In the genomic region with DNA sequence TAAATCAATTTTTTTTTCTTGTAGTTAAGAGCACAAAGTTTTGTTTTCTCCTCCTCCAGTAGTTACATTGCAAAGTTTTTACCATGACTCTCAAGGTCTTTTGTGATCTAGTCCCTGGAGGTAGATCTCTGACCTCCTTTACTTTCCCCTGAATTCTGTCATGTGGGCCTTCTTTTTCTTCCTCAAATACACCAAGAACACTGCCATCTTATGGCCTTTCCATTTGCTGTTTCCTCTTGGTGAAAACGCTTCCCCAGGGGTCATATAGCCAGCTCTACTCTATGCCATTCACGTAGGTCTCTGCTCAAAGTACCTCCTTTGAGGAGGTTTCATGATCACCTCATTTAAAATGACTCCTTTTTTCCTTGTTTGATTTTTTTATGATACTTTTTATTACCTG, we compare ENCODE assay signal across 13 cellular contexts. TPM values are rescaled to one million over a fixed set of nuclear protein-coding genes. Genes with fewer than 3 reads are reported as not detected.
A peak's percentile ranks its signal among the peaks of the same experiment; 100 is the strongest.
DNase-seq lines count a peak whose midpoint lies in the region; ATAC-seq and TF ChIP-seq lines count a peak whose summit lies in the region.
"Had no signal": no experiment of that assay in that cellular context is flagged by ENCODE, and none has a peak within 500 bp of the region (broad histone marks: within the 10 kb centered on the region; RNA-seq: fewer than 3 reads in every experiment).

No MANE protein-coding gene starts in this region.

- intact Hi-C loops in activated B cell treated with CpG ODN at 0.5 μM for 24 hours (cut with micrococcal nuclease): loop anchor here (5.0 kb wide), 3 partner anchors 556 to 796 kb away; partner anchors contain the start of genes DENND2D and LRIF1

- H3K4me1 ChIP-seq in mesenchymal stem cell (ENCODE audit: control insufficient read depth, insufficient read depth, low read depth, low read length): peaks cover 3% of the 10 kb centered on the region

- H3K27me3 ChIP-seq in H7 (ENCODE audit: control insufficient read depth, insufficient read depth, low read length) (no peaks in the 10 kb centered on the region), mesenchymal stem cell (ENCODE audit: control insufficient read depth in 1 of 2, insufficient read depth in 1 of 2, low read length in 2 of 2) (no peaks in the 10 kb centered on the region)
- H3K27me3 ChIP-seq: SJSA1 had no signal

- H3K27me3 Mint-ChIP-seq in activated B cell treated with CpG ODN at 0.5 μM for 24 hours: no peaks in the 10 kb centered on the region

- H3K79me1 ChIP-seq in mesenchymal stem cell (replicated peaks; ENCODE audit: low read length, poor library complexity, severe bottlenecking): peaks cover 11% of the 10 kb centered on the region

- H2BK12ac ChIP-seq in mesenchymal stem cell (ENCODE audit: low read length in 2 of 2): no peak overlapping the region

- no peak overlapping the region for H3K4ac ChIP-seq in mesenchymal stem cell (ENCODE audit: low read depth in 1 of 2, low read length in 2 of 2)

- no peak overlapping the region for H3K14ac ChIP-seq in mesenchymal stem cell (ENCODE audit: low read length in 2 of 2)

- H3K4me2 ChIP-seq in mesenchymal stem cell (ENCODE audit: low read length, poor library complexity, severe bottlenecking): no peak overlapping the region

- H3K4me1 Mint-ChIP-seq in activated B cell treated with CpG ODN at 0.5 μM for 24 hours: peaks cover 30% of the 10 kb centered on the region

- peaks cover 62% of the 10 kb centered on the region for H3K36me3 Mint-ChIP-seq in activated B cell treated with CpG ODN at 0.5 μM for 24 hours (ENCODE audit: low read depth)

- H3K4me3 Mint-ChIP-seq in activated B cell treated with CpG ODN at 0.5 μM for 24 hours: peak overlapping the region; percentile 16

- CTCF ChIA-PET in activated B cell treated with CpG ODN at 0.5 μM for 24 hours (lab: Charles Lee): no interaction called here

- no peak overlapping the region for H2BK15ac ChIP-seq in mesenchymal stem cell (ENCODE audit: low read depth, poor library complexity, severe bottlenecking)

- no peak overlapping the region for H2AFZ ChIP-seq in mesenchymal stem cell (ENCODE audit: low read depth, low read length)

- H2BK120ac ChIP-seq in mesenchymal stem cell (ENCODE audit: low read depth, low read length): no peak overlapping the region

- no peak overlapping the region for H3K4me3 ChIP-seq in H7 (ENCODE audit: insufficient read depth, low read depth, low read length)
- H3K4me3 ChIP-seq in mesenchymal stem cell (ENCODE audit: insufficient read depth in 1 of 2, low read depth in 1 of 2, low read length in 2 of 2): no peak overlapping the region
- H3K4me3 ChIP-seq: SJSA1 had no signal

- TF ChIP-seq CTCF in activated B cell treated with CpG ODN at 0.5 μM for 24 hours (IDR thresholded peaks at IDR 0.05): no peak

- peak overlapping the region; percentile 50 for H3K9ac ChIP-seq in mesenchymal stem cell (ENCODE audit: low read length)

- H4K8ac ChIP-seq in mesenchymal stem cell (ENCODE audit: low read length): no peak overlapping the region

- no peak overlapping the region for H4K91ac ChIP-seq in mesenchymal stem cell (ENCODE audit: low read length)

- 77% methylated on average over 1 of the region's 2 CpGs for WGBS in mesenchymal stem cell

- H3K27ac Mint-ChIP-seq in activated B cell treated with CpG ODN at 0.5 μM for 24 hours: peak overlapping the region; percentile 43

- no peaks in the 10 kb centered on the region for H3K9me3 Mint-ChIP-seq in activated B cell treated with CpG ODN at 0.5 μM for 24 hours

- ATAC-seq in activated B cell treated with CpG ODN at 0.5 μM for 24 hours (ENCODE audit: low read depth): no peak
- no peak for ATAC-seq in HG03196 (IDR thresholded peaks at IDR 0.05; ENCODE audit: unreplicated experiment)
- no peak for ATAC-seq in GM19452 (IDR thresholded peaks at IDR 0.05; ENCODE audit: unreplicated experiment)

- peak; percentile 28 for DNase-seq in DMS 273 (lab: John Stamatoyannopoulos, UW; ENCODE audit: unreplicated experiment)
- DNase-seq in DMS 273 treated with DMSO at 0.1 percent for 48 hours (lab: John Stamatoyannopoulos, UW): no peak
- DNase-seq in H7: peak; percentile 65
- DNase-seq in activated B cell treated with CpG ODN at 0.5 μM for 24 hours: no peak
- DNase-seq in mesenchymal stem cell: peak; percentile 50
- no peak for DNase-seq in DMS79 (lab: John Stamatoyannopoulos, UW)
- DNase-seq: effector CD8-positive, alpha-beta T cell; NCI-H1092 treated with DMSO at 0.1 percent for 48 hours; occipital lobe had no signal

- H3K18ac ChIP-seq in mesenchymal stem cell (ENCODE audit: low read depth in 1 of 2, low read length in 2 of 2): no peak overlapping the region

- H3K36me3 ChIP-seq in H7 (replicated peaks; ENCODE audit: control insufficient read depth, insufficient read depth, low read length) (peaks cover 27% of the 10 kb centered on the region), mesenchymal stem cell (ENCODE audit: control insufficient read depth in 1 of 2, insufficient read depth in 2 of 2, low read depth in 1 of 2, low read length in 2 of 2) (peaks cover 9 to 47% of the 10 kb centered on the region in 2 experiments)

- POLR2A ChIA-PET in activated B cell treated with CpG ODN at 0.5 μM for 24 hours (lab: Charles Lee): interaction anchor here (0.7 kb wide), 1 partner anchor 187 kb away, joined by 6 read pairs; no protein-coding TSS in a partner anchor

- no peak overlapping the region for H3K23ac ChIP-seq in mesenchymal stem cell (ENCODE audit: low read length in 2 of 2)

- no peak overlapping the region for H2BK5ac ChIP-seq in mesenchymal stem cell (ENCODE audit: low read depth, low read length, poor library complexity, severe bottlenecking)

- H2AK5ac ChIP-seq in mesenchymal stem cell (ENCODE audit: low read length, severe bottlenecking): no peak overlapping the region

- no peaks in the 10 kb centered on the region for H3K9me3 ChIP-seq in mesenchymal stem cell (ENCODE audit: control insufficient read depth, low read length)
- H3K9me3 ChIP-seq: SJSA1 had no signal

- no peak overlapping the region for H3K27ac ChIP-seq in mesenchymal stem cell (ENCODE audit: low read length, poor library complexity, severe bottlenecking)
- H3K27ac ChIP-seq: 22Rv1, SJSA1 had no signal

RNA-seq across cellular contexts. Expression of gene DDX20, which starts 2.7 kb away (rescaled TPM):
- 39.3 and 39.4 TPM in 2 replicates for total RNA-seq in H7 (2014; rRNA removed; shearing (Covaris generic))
- total RNA-seq in activated B cell treated with CpG ODN at 0.5 μM for 24 hours: 21.5 and 22.4 TPM in 2 replicates
- 8.2 TPM for polyA plus RNA-seq in mesenchymal stem cell (2013, experiment 1 of 2)
- polyA plus RNA-seq in mesenchymal stem cell (2013, experiment 2 of 2): 9.0 TPM

RNA-seq across cellular contexts. Expression of gene INKA2, which starts 19.2 kb away (rescaled TPM):
- total RNA-seq in H7 (2014; rRNA removed; shearing (Covaris generic)): 0.83 and 1.1 TPM in 2 replicates
- 1.3 and 2.1 TPM in 2 replicates for total RNA-seq in activated B cell treated with CpG ODN at 0.5 μM for 24 hours
- 4.3 TPM for polyA plus RNA-seq in mesenchymal stem cell (2013, experiment 1 of 2)
- 3.7 TPM for polyA plus RNA-seq in mesenchymal stem cell (2013, experiment 2 of 2)

Comparison
In these comparisons a context has a peak if more than half of its experiments do, and no peak if none do; other contexts are left out.
1. DNase-seq: peak in DMS 273 (single experiment), H7 (single experiment) and mesenchymal stem cell (single experiment); none in DMS 273 treated with DMSO at 0.1 percent for 48 hours (single experiment), activated B cell treated with CpG ODN at 0.5 μM for 24 hours (single experiment) and DMS79 (single experiment).